In the genomic region with DNA sequence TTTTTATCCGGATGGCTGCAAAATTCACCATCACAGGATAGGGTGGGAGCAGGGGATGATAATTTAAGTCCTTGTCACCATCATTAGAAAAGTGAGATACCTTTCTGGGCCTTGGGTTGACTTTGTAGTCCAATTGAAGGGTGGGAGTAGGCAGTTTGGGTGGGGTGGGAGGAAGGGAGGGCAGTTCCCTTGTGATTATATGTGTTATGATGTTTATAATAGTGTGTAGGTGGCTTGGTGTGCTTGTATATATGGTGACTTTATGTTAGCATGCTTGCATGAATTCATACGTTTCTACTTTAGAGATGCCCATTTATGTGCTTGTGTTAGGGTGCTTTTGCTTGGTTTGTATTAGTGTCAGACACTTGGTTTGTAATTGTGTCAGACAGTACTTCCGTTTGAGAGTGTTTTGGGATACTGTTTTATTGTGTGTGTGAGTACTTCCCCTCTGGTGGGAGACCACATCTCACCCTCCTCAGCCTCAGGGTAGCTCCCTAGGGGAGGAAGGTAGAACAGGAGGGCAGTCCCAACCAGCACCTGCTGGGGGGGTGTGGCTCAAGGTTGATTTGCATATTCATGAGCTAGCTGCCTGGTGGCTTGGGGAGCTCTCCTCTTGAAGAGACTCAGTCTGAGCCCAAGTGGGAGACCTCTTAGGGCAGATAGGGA, we compare ENCODE assay signal across 10 cellular contexts. TPM values are rescaled to one million over a fixed set of nuclear protein-coding genes. Genes with fewer than 3 reads are reported as not detected.
DNase-seq lines count a peak whose midpoint lies in the region; ATAC-seq and TF ChIP-seq lines count a peak whose summit lies in the region.
"Had no signal": no experiment of that assay in that cellular context is flagged by ENCODE, and none has a peak within 500 bp of the region (broad histone marks: within the 10 kb centered on the region; RNA-seq: fewer than 3 reads in every experiment).

No MANE protein-coding gene starts in this region.

- H3K9me2 ChIP-seq in PC-9 (ENCODE audit: insufficient read depth) (no peaks in the 10 kb centered on the region), PC-3 (replicated peaks; ENCODE audit: low read length) (no peaks in the 10 kb centered on the region)

- H3K36me3 ChIP-seq in PC-9 (ENCODE audit: low read depth) (no peaks in the 10 kb centered on the region), PC-3 (ENCODE audit: low read depth, low read length) (no peaks in the 10 kb centered on the region)

- H3K27me3 ChIP-seq in PC-9 (ENCODE audit: insufficient read depth, low read depth) (peaks cover 4% of the 10 kb centered on the region; the same call in 1 of the 2 replicates), PC-3 (ENCODE audit: low read length) (peaks cover 24% of the 10 kb centered on the region)

- H3K9me3 ChIP-seq in PC-9 (ENCODE audit: insufficient read depth, low read depth), result no peaks in the 10 kb centered on the region
- no peaks in the 10 kb centered on the region for H3K9me3 ChIP-seq in PC-3 (ENCODE audit: low read length)

- BruUV-seq in PC-9 (replicated peaks; lab: Mats Ljungman, UMichigan) (no TSS peak), PC-3 (replicated peaks; lab: Mats Ljungman, UMichigan) (no TSS peak)

- no peak overlapping the region for H3K4me3 Mint-ChIP-seq in activated T-cell treated with anti-CD3 and anti-CD28 coated beads, Interleukin-2, amount 50 U/mL, for 4 hours
- no peak overlapping the region for H3K4me3 Mint-ChIP-seq in activated T-cell treated with anti-CD3 and anti-CD28 coated beads, Interleukin-2, amount 50 U/mL, for 24 hours
- peak overlapping the region; percentile 2 for H3K4me3 Mint-ChIP-seq in stimulated activated memory B cell treated with anti-CD40 and anti-IgM and Interleukin-4, amounts not matched to agents 10 μg/mL and 1 μg/mL and 100 μg/mL, for 72 hours

- intact Hi-C loops in PC-9 (cut with micrococcal nuclease; ENCODE audit: unreplicated experiment), result no loop called here
- intact Hi-C loops in PC-3 (cut with micrococcal nuclease), result no loop called here

- H3K27ac Mint-ChIP-seq in activated T-cell treated with anti-CD3 and anti-CD28 coated beads, Interleukin-2, amount 50 U/mL, for 24 hours, result no peak overlapping the region
- H3K27ac Mint-ChIP-seq in stimulated activated memory B cell treated with anti-CD40 and anti-IgM and Interleukin-4, amounts not matched to agents 10 μg/mL and 1 μg/mL and 100 μg/mL, for 72 hours, result peak overlapping the region; percentile 16

- DNase-seq in activated T-cell treated with anti-CD3 and anti-CD28 coated beads, Interleukin-2, amount 50 U/mL, for 4 hours, result no peak
- DNase-seq in activated T-cell treated with anti-CD3 and anti-CD28 coated beads, Interleukin-2, amount 50 U/mL, for 24 hours, result no peak
- DNase-seq in PC-9 (no peak), PC-3 (no peak)
- DNase-seq in stimulated activated CD4-positive, alpha-beta T cell treated with anti-CD3 and anti-CD28 coated beads, Interleukin-2, amount 100 ng/mL, for 24 hours, result no peak
- DNase-seq in activated CD8-positive, alpha-beta memory T cell treated with anti-CD3 and anti-CD28 coated beads, Interleukin-2, amount 50 U/mL, for 48 hours, result no peak
- DNase-seq: NCI-H1436 treated with DMSO at 0.1 percent for 48 hours had no signal

- H3K4me3 ChIP-seq in PC-9, result no peak overlapping the region
- H3K4me3 ChIP-seq in PC-3 (ENCODE audit: low read length), result no peak overlapping the region

- no peaks in the 10 kb centered on the region for H3K9me3 Mint-ChIP-seq in activated T-cell treated with anti-CD3 and anti-CD28 coated beads, Interleukin-2, amount 50 U/mL, for 4 hours
- no peaks in the 10 kb centered on the region for H3K9me3 Mint-ChIP-seq in activated T-cell treated with anti-CD3 and anti-CD28 coated beads, Interleukin-2, amount 50 U/mL, for 24 hours
- no peaks in the 10 kb centered on the region for H3K9me3 Mint-ChIP-seq in stimulated activated memory B cell treated with anti-CD40 and anti-IgM and Interleukin-4, amounts not matched to agents 10 μg/mL and 1 μg/mL and 100 μg/mL, for 72 hours

- H3K9ac ChIP-seq in PC-3 (ENCODE audit: low read length), result no peak overlapping the region

- H3K4me2 ChIP-seq in PC-9 (peak overlapping the region; percentile 33; the same call in 1 of the 2 replicates), PC-3 (ENCODE audit: low read length) (no peak overlapping the region)

- ATAC-seq in activated T-cell treated with anti-CD3 and anti-CD28 coated beads, Interleukin-2, amount 50 U/mL, for 4 hours, result peak; percentile 16 to 50
- ATAC-seq in HG02678 (IDR thresholded peaks at IDR 0.05; ENCODE audit: unreplicated experiment), result peak; percentile 75
- peak; percentile 92 for ATAC-seq in stimulated activated memory B cell treated with anti-CD40 and anti-IgM and Interleukin-4, amounts not matched to agents 10 μg/mL and 1 μg/mL and 100 μg/mL, for 72 hours
- no peak for ATAC-seq in PC-3
- ATAC-seq: SK-N-SH treated with all-trans-retinoic acid at 6 μM for 48 hours had no signal

- TF ChIP-seq CTCF in PC-9 (conservative IDR thresholded peaks at IDR 0.05) (no peak), PC-3 (conservative IDR thresholded peaks at IDR 0.05; ENCODE audit: low read depth, low read length) (no peak)

- H4K20me1 ChIP-seq in PC-9 (ENCODE audit: insufficient read depth) (no peaks in the 10 kb centered on the region), PC-3 (ENCODE audit: low read length) (no peaks in the 10 kb centered on the region)

- no peaks in the 10 kb centered on the region for H3K79me2 ChIP-seq in PC-9 (ENCODE audit: low read depth)
- H3K79me2 ChIP-seq in PC-3 (ENCODE audit: low read length), result no peaks in the 10 kb centered on the region

- no peak overlapping the region for H2AFZ ChIP-seq in PC-9
- no peak overlapping the region for H2AFZ ChIP-seq in PC-3 (ENCODE audit: low read length)

- H3K27me3 Mint-ChIP-seq in activated T-cell treated with anti-CD3 and anti-CD28 coated beads, Interleukin-2, amount 50 U/mL, for 4 hours (ENCODE audit: low read depth), result peaks cover 3% of the 10 kb centered on the region
- peaks cover 19% of the 10 kb centered on the region for H3K27me3 Mint-ChIP-seq in activated T-cell treated with anti-CD3 and anti-CD28 coated beads, Interleukin-2, amount 50 U/mL, for 24 hours
- no peaks in the 10 kb centered on the region for H3K27me3 Mint-ChIP-seq in stimulated activated memory B cell treated with anti-CD40 and anti-IgM and Interleukin-4, amounts not matched to agents 10 μg/mL and 1 μg/mL and 100 μg/mL, for 72 hours

- peaks cover 7% of the 10 kb centered on the region for H3K4me1 Mint-ChIP-seq in activated T-cell treated with anti-CD3 and anti-CD28 coated beads, Interleukin-2, amount 50 U/mL, for 4 hours (ENCODE audit: low read depth)
- peaks cover 20% of the 10 kb centered on the region for H3K4me1 Mint-ChIP-seq in activated T-cell treated with anti-CD3 and anti-CD28 coated beads, Interleukin-2, amount 50 U/mL, for 24 hours (ENCODE audit: low read depth)
- peaks cover 50% of the 10 kb centered on the region for H3K4me1 Mint-ChIP-seq in stimulated activated memory B cell treated with anti-CD40 and anti-IgM and Interleukin-4, amounts not matched to agents 10 μg/mL and 1 μg/mL and 100 μg/mL, for 72 hours

- POLR2A ChIA-PET in PC-9 (lab: Charles Lee; ENCODE audit: unreplicated experiment) (interaction anchor here (0.7 kb wide), 1 partner anchor 545 kb away, joined by 3 read pairs; no protein-coding TSS in a partner anchor), PC-3 (lab: Charles Lee; ENCODE audit: unreplicated experiment) (no interaction called here)

- no peaks in the 10 kb centered on the region for H3F3A ChIP-seq in PC-9 (ENCODE audit: insufficient read depth, low read depth)
- no peaks in the 10 kb centered on the region for H3F3A ChIP-seq in PC-3 (ENCODE audit: low read length, unreplicated experiment)

- CTCF ChIA-PET in PC-9 (lab: Charles Lee) (no interaction called here), PC-3 (lab: Charles Lee) (interaction anchor here (0.5 kb wide), 1 partner anchor 160 kb away, joined by 3 read pairs; no protein-coding TSS in a partner anchor)

- no peaks in the 10 kb centered on the region for H3K36me3 Mint-ChIP-seq in activated T-cell treated with anti-CD3 and anti-CD28 coated beads, Interleukin-2, amount 50 U/mL, for 4 hours (ENCODE audit: insufficient read depth)
- H3K36me3 Mint-ChIP-seq in activated T-cell treated with anti-CD3 and anti-CD28 coated beads, Interleukin-2, amount 50 U/mL, for 24 hours (ENCODE audit: low read depth), result no peaks in the 10 kb centered on the region
- H3K36me3 Mint-ChIP-seq in stimulated activated memory B cell treated with anti-CD40 and anti-IgM and Interleukin-4, amounts not matched to agents 10 μg/mL and 1 μg/mL and 100 μg/mL, for 72 hours, result no peaks in the 10 kb centered on the region

- H3K4me1 ChIP-seq in PC-9 (replicated peaks; ENCODE audit: insufficient read depth) (no peaks in the 10 kb centered on the region), PC-3 (ENCODE audit: insufficient read depth, low read length) (no peaks in the 10 kb centered on the region)

- H3K27ac ChIP-seq in PC-9, result no peak overlapping the region
- no peak overlapping the region for H3K27ac ChIP-seq in PC-3 (ENCODE audit: low read length)

RNA-seq across cellular contexts. Expression of gene POU3F1, which starts 6.3 kb away (rescaled TPM):
- 1 to 10 TPM in 2 of 3 donors, under 1 TPM in 1; 0.91 to 1.3 (median 1.0) TPM for total RNA-seq in activated T-cell treated with anti-CD3 and anti-CD28 coated beads, Interleukin-2, amount 50 U/mL, for 4 hours
- total RNA-seq in PC-9 (2021), result not detected in 2 replicates
- total RNA-seq in PC-3 (2014; rRNA removed), result not detected in 2 replicates

RNA-seq across cellular contexts. Expression of gene UTP11, which starts 40.3 kb away (rescaled TPM):
- 100 to 1,000 TPM; 103 to 105 (median 104) TPM for total RNA-seq in activated T-cell treated with anti-CD3 and anti-CD28 coated beads, Interleukin-2, amount 50 U/mL, for 4 hours
- total RNA-seq in PC-9 (2021), result 21.8 and 36.4 TPM in 2 replicates
- 33.8 and 48.1 TPM in 2 replicates for total RNA-seq in PC-3 (2014; rRNA removed)

RNA-seq across cellular contexts. Expression of gene FHL3, which starts 47.6 kb away (rescaled TPM):
- total RNA-seq in activated T-cell treated with anti-CD3 and anti-CD28 coated beads, Interleukin-2, amount 50 U/mL, for 4 hours, result 10 to 100 TPM; 15.9 to 33.8 (median 26.9) TPM
- total RNA-seq in PC-9 (2021), result 26.2 and 29.8 TPM in 2 replicates
- 3.6 and 6.3 TPM in 2 replicates for total RNA-seq in PC-3 (2014; rRNA removed)
